1 cellular context compared by ENCODE assay signal in genomic region chr12:3342051-3342450, GRCh38.
TF ChIP-seq lines count a peak whose summit lies in the region.

No MANE protein-coding gene starts in this region.

TF ChIP-seq in GM23338, 12 proteins besides CTCF, POLR2A, EP300 and RAD21 (continued from another document):
- no peak for TF ChIP-seq ZNF462 (CRISPR knock-in tag; IDR thresholded peaks at IDR 0.05)
